ENCODE assay signal across 14 cellular contexts in genomic region chr4:174358410-174358809, GRCh38.
A peak's percentile ranks its signal among the peaks of the same experiment; 100 is the strongest.
DNase-seq lines count a peak whose midpoint lies in the region; ATAC-seq and TF ChIP-seq lines count a peak whose summit lies in the region.
"Had no signal": no experiment of that assay in that cellular context is flagged by ENCODE, and none has a peak within 500 bp of the region (broad histone marks: within the 10 kb centered on the region; RNA-seq: fewer than 3 reads in every experiment).

No MANE protein-coding gene starts in this region.

- ATAC-seq in GM21619 (IDR thresholded peaks at IDR 0.05; ENCODE audit: unreplicated experiment): peak; percentile 38
- peak; percentile 51 for ATAC-seq in HG03108 (IDR thresholded peaks at IDR 0.05; ENCODE audit: unreplicated experiment)
- ATAC-seq: lower lobe of right lung had no signal

- H3K4me3 Mint-ChIP-seq in activated CD4-positive, alpha-beta memory T cell treated with anti-CD3 and anti-CD28 coated beads, Interleukin-2, amount 10 ng/mL, durations not matched to agents 7 days and 5 days: no peak overlapping the region
- H3K4me3 Mint-ChIP-seq in activated CD4-positive, alpha-beta memory T cell treated with anti-CD3 and anti-CD28 coated beads for 36 hours: no peak overlapping the region
- H3K4me3 Mint-ChIP-seq: dendritic cell treated with granulocyte-macrophage colony-stimulating factor and Interleukin-4, amounts not matched to agents 40 ng/mL and 50 ng/mL, for 4 days had no signal

- peaks cover 31% of the 10 kb centered on the region for H3K4me1 Mint-ChIP-seq in activated CD4-positive, alpha-beta memory T cell treated with anti-CD3 and anti-CD28 coated beads, Interleukin-2, amount 10 ng/mL, durations not matched to agents 7 days and 5 days
- H3K4me1 Mint-ChIP-seq in activated CD4-positive, alpha-beta memory T cell treated with anti-CD3 and anti-CD28 coated beads for 36 hours (ENCODE audit: low read depth): peaks cover 5% of the 10 kb centered on the region

- intact Hi-C loops in activated CD4-positive, alpha-beta memory T cell treated with anti-CD3 and anti-CD28 coated beads for 36 hours (cut with micrococcal nuclease): loop anchor here (1.0 kb wide), 1 partner anchor 75 kb away; the partner anchor contains the start of genes CEP44 and FBXO8

- TF ChIP-seq CTCF in foreskin fibroblast (IDR thresholded peaks at IDR 0.05; ENCODE audit: low read depth, low read length): no peak

- no peak for DNase-seq in activated CD4-positive, alpha-beta memory T cell treated with anti-CD3 and anti-CD28 coated beads, Interleukin-2, amount 10 ng/mL, durations not matched to agents 7 days and 5 days
- no peak for DNase-seq in activated CD4-positive, alpha-beta memory T cell treated with anti-CD3 and anti-CD28 coated beads for 36 hours
- no peak for DNase-seq in epithelial cell of prostate (ENCODE audit: low read depth, low spot score)
- DNase-seq in HPDE6-E6E7 (ENCODE audit: extremely low spot score): no peak
- DNase-seq in NCI-H446 (lab: John Stamatoyannopoulos, UW): no peak
- DNase-seq in foreskin fibroblast: no peak
- DNase-seq: DND-41; lower lobe of right lung; NK-92 treated with Interleukin-12 subunit alpha and Interleukin-12 subunit beta, amount 100 ng/mL, for 24 hours; T1000 had no signal

- peak overlapping the region; percentile 59 for H3K27ac ChIP-seq in epithelial cell of prostate
- H3K27ac ChIP-seq: lower lobe of right lung had no signal

- H3K27me3 Mint-ChIP-seq in activated CD4-positive, alpha-beta memory T cell treated with anti-CD3 and anti-CD28 coated beads, Interleukin-2, amount 10 ng/mL, durations not matched to agents 7 days and 5 days: peaks cover 25% of the 10 kb centered on the region
- peaks cover 18% of the 10 kb centered on the region for H3K27me3 Mint-ChIP-seq in activated CD4-positive, alpha-beta memory T cell treated with anti-CD3 and anti-CD28 coated beads for 36 hours
- H3K27me3 Mint-ChIP-seq: dendritic cell treated with granulocyte-macrophage colony-stimulating factor and Interleukin-4, amounts not matched to agents 40 ng/mL and 50 ng/mL, for 4 days; progenitor cell of endocrine pancreas had no signal

- H3K4me3 ChIP-seq in foreskin fibroblast (ENCODE audit: low read depth in 1 of 2, low read length in 2 of 2): no peak overlapping the region
- H3K4me3 ChIP-seq: lower lobe of right lung had no signal

- peak overlapping the region; percentile 59 for H3K27ac Mint-ChIP-seq in activated CD4-positive, alpha-beta memory T cell treated with anti-CD3 and anti-CD28 coated beads, Interleukin-2, amount 10 ng/mL, durations not matched to agents 7 days and 5 days
- H3K27ac Mint-ChIP-seq in activated CD4-positive, alpha-beta memory T cell treated with anti-CD3 and anti-CD28 coated beads for 36 hours: no peak overlapping the region
- H3K27ac Mint-ChIP-seq: dendritic cell treated with granulocyte-macrophage colony-stimulating factor and Interleukin-4, amounts not matched to agents 40 ng/mL and 50 ng/mL, for 4 days; progenitor cell of endocrine pancreas had no signal

- POLR2A ChIA-PET in activated CD4-positive, alpha-beta memory T cell treated with anti-CD3 and anti-CD28 coated beads, Interleukin-2, amount 10 ng/mL, durations not matched to agents 7 days and 5 days (lab: Charles Lee): interaction anchor here (0.9 to 1.8 kb wide), 4 partner anchors 75 to 232 kb away, joined by 3 to 8 read pairs (median 4); partner anchors contain the start of genes CEP44, FBXO8 and HPGD
- POLR2A ChIA-PET in activated CD4-positive, alpha-beta memory T cell treated with anti-CD3 and anti-CD28 coated beads for 36 hours (lab: Charles Lee): no interaction called here

- H3K9me3 Mint-ChIP-seq in activated CD4-positive, alpha-beta memory T cell treated with anti-CD3 and anti-CD28 coated beads, Interleukin-2, amount 10 ng/mL, durations not matched to agents 7 days and 5 days: no peaks in the 10 kb centered on the region
- no peaks in the 10 kb centered on the region for H3K9me3 Mint-ChIP-seq in activated CD4-positive, alpha-beta memory T cell treated with anti-CD3 and anti-CD28 coated beads for 36 hours
- H3K9me3 Mint-ChIP-seq: dendritic cell treated with granulocyte-macrophage colony-stimulating factor and Interleukin-4, amounts not matched to agents 40 ng/mL and 50 ng/mL, for 4 days had no signal

- CTCF ChIA-PET in activated CD4-positive, alpha-beta memory T cell treated with anti-CD3 and anti-CD28 coated beads, Interleukin-2, amount 10 ng/mL, durations not matched to agents 7 days and 5 days (lab: Charles Lee): no interaction called here
- CTCF ChIA-PET in activated CD4-positive, alpha-beta memory T cell treated with anti-CD3 and anti-CD28 coated beads for 36 hours (lab: Charles Lee): interaction anchor here (1.1 kb wide), 1 partner anchor 274 kb away, joined by 3 read pairs; no protein-coding TSS in a partner anchor

- no peaks in the 10 kb centered on the region for H3K36me3 Mint-ChIP-seq in activated CD4-positive, alpha-beta memory T cell treated with anti-CD3 and anti-CD28 coated beads, Interleukin-2, amount 10 ng/mL, durations not matched to agents 7 days and 5 days (ENCODE audit: low read depth)
- H3K36me3 Mint-ChIP-seq in activated CD4-positive, alpha-beta memory T cell treated with anti-CD3 and anti-CD28 coated beads for 36 hours: no peaks in the 10 kb centered on the region
